ENCODE assay signal across 1 cellular context in genomic region chr2:25951071-25951547, GRCh38.
TF ChIP-seq lines count a peak whose summit lies in the region.

No MANE protein-coding gene starts in this region.

TF ChIP-seq in HepG2, 621 proteins besides CTCF, POLR2A, EP300 and RAD21 (continued from another document and continues in another):
- TF ChIP-seq, protein P1, sequence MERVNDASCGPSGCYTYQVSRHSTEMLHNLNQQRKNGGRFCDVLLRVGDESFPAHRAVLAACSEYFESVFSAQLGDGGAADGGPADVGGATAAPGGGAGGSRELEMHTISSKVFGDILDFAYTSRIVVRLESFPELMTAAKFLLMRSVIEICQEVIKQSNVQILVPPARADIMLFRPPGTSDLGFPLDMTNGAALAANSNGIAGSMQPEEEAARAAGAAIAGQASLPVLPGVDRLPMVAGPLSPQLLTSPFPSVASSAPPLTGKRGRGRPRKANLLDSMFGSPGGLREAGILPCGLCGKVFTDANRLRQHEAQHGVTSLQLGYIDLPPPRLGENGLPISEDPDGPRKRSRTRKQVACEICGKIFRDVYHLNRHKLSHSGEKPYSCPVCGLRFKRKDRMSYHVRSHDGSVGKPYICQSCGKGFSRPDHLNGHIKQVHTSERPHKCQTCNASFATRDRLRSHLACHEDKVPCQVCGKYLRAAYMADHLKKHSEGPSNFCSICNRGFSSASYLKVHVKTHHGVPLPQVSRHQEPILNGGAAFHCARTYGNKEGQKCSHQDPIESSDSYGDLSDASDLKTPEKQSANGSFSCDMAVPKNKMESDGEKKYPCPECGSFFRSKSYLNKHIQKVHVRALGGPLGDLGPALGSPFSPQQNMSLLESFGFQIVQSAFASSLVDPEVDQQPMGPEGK (CRISPR knock-in tag; IDR thresholded peaks at IDR 0.05): peak; percentile 53
- TF ChIP-seq TFAP4 (IDR thresholded peaks at IDR 0.05; ENCODE audit: borderline replicate concordance, low read depth) (peak; percentile 79), RXRA (CRISPR knock-in tag; IDR thresholded peaks at IDR 0.05) (peak; percentile 47; the same call in 1 of the 2 replicates), KDM3A (CRISPR knock-in tag; IDR thresholded peaks at IDR 0.05; ENCODE audit: low read depth) (peak; percentile 74; the same call in 1 of the 2 replicates), TOE1 (CRISPR knock-in tag; IDR thresholded peaks at IDR 0.05) (0 out of 2 replicates have a peak, but pooled peaks have one; percentile 35), ZGPAT (CRISPR knock-in tag; IDR thresholded peaks at IDR 0.05) (peak; percentile 67), ZBTB46 (CRISPR knock-in tag; IDR thresholded peaks at IDR 0.05; ENCODE audit: borderline replicate concordance) (no peak), FOXK1 (CRISPR knock-in tag; IDR thresholded peaks at IDR 0.05; ENCODE audit: borderline replicate concordance, low read depth) (peak; percentile 84; the same call in 1 of the 2 replicates), NFKBIZ (CRISPR knock-in tag; IDR thresholded peaks at IDR 0.05) (0 out of 2 replicates have a peak, but pooled peaks have one; percentile 18), SOX6 (IDR thresholded peaks at IDR 0.05) (no peak), SOX6 (CRISPR knock-in tag; IDR thresholded peaks at IDR 0.05) (peak; percentile 51; the same call in 1 of the 2 replicates), SRF (IDR thresholded peaks at IDR 0.05; ENCODE audit: low read depth, low read length) (0 out of 2 replicates have a peak, but pooled peaks have one; percentile 26), HOXA3 (CRISPR knock-in tag; IDR thresholded peaks at IDR 0.05) (peak; percentile 58; the same call in 1 of the 2 replicates), RXRB (CRISPR knock-in tag; IDR thresholded peaks at IDR 0.05; ENCODE audit: borderline replicate concordance) (peak; percentile 60; the same call in 1 of the 2 replicates), TBL1XR1 (IDR thresholded peaks at IDR 0.05; ENCODE audit: borderline replicate concordance, low read length, partially characterized antibody) (peak; percentile 55), ZNF792 (CRISPR knock-in tag; IDR thresholded peaks at IDR 0.05) (0 out of 2 replicates have a peak, but pooled peaks have one; percentile 65), KLF6 (CRISPR knock-in tag; IDR thresholded peaks at IDR 0.05) (0 out of 2 replicates have a peak, but pooled peaks have one; percentile 60), ZNF574 (CRISPR knock-in tag; IDR thresholded peaks at IDR 0.05) (0 out of 2 replicates have a peak, but pooled peaks have one; percentile 46), ZNF772 (CRISPR knock-in tag; IDR thresholded peaks at IDR 0.05) (peak; percentile 60; the same call in 1 of the 2 replicates), ERF (CRISPR knock-in tag; IDR thresholded peaks at IDR 0.05) (0 out of 2 replicates have a peak, but pooled peaks have one; percentile 48), ZNF263 (CRISPR knock-in tag; IDR thresholded peaks at IDR 0.05) (no peak), ZNF761 (CRISPR knock-in tag; conservative IDR thresholded peaks at IDR 0.05) (no peak), ZNF547 (CRISPR knock-in tag; IDR thresholded peaks at IDR 0.05) (no peak), STAG1 (CRISPR knock-in tag; IDR thresholded peaks at IDR 0.05) (peak; percentile 99), ZNF800 (CRISPR knock-in tag; IDR thresholded peaks at IDR 0.05) (0 out of 2 replicates have a peak, but pooled peaks have one; percentile 65), BCL6 (CRISPR knock-in tag; IDR thresholded peaks at IDR 0.05) (peak; percentile 41; the same call in 1 of the 2 replicates), SMC3 (IDR thresholded peaks at IDR 0.05; ENCODE audit: low read length) (peak; percentile 95), NFYC (CRISPR knock-in tag; IDR thresholded peaks at IDR 0.05) (peak; percentile 71), ZNF280D (CRISPR knock-in tag; IDR thresholded peaks at IDR 0.05) (no peak), KAT8 (CRISPR knock-in tag; IDR thresholded peaks at IDR 0.05) (peak; percentile 71), XRCC5 (optimal IDR thresholded peaks at IDR 0.05; ENCODE audit: low read length) (peak; percentile 86), RFX5 (IDR thresholded peaks at IDR 0.05; ENCODE audit: low read depth, low read length) (peak; percentile 64; the same call in 1 of the 2 replicates), BRCA1 (CRISPR knock-in tag; IDR thresholded peaks at IDR 0.05) (no peak), ZFY (CRISPR knock-in tag; IDR thresholded peaks at IDR 0.05) (peak; percentile 63), ATF4 (CRISPR knock-in tag; IDR thresholded peaks at IDR 0.05) (0 out of 4 replicates have a peak, but pooled peaks of 1 of the 2 experiments have one; percentile 26), LCORL (IDR thresholded peaks at IDR 0.05) (no peak), LCORL (CRISPR knock-in tag; IDR thresholded peaks at IDR 0.05) (peak; percentile 38; the same call in 1 of the 2 replicates)
- TF ChIP-seq, protein P2, sequence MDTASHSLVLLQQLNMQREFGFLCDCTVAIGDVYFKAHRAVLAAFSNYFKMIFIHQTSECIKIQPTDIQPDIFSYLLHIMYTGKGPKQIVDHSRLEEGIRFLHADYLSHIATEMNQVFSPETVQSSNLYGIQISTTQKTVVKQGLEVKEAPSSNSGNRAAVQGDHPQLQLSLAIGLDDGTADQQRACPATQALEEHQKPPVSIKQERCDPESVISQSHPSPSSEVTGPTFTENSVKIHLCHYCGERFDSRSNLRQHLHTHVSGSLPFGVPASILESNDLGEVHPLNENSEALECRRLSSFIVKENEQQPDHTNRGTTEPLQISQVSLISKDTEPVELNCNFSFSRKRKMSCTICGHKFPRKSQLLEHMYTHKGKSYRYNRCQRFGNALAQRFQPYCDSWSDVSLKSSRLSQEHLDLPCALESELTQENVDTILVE (CRISPR knock-in tag; IDR thresholded peaks at IDR 0.05): peak; percentile 67; the same call in 1 of the 2 replicates
- TF ChIP-seq, protein P3, sequence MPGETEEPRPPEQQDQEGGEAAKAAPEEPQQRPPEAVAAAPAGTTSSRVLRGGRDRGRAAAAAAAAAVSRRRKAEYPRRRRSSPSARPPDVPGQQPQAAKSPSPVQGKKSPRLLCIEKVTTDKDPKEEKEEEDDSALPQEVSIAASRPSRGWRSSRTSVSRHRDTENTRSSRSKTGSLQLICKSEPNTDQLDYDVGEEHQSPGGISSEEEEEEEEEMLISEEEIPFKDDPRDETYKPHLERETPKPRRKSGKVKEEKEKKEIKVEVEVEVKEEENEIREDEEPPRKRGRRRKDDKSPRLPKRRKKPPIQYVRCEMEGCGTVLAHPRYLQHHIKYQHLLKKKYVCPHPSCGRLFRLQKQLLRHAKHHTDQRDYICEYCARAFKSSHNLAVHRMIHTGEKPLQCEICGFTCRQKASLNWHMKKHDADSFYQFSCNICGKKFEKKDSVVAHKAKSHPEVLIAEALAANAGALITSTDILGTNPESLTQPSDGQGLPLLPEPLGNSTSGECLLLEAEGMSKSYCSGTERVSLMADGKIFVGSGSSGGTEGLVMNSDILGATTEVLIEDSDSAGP (CRISPR knock-in tag; IDR thresholded peaks at IDR 0.05; ENCODE audit: borderline replicate concordance): peak; percentile 57
